In genomic region chrX:119565110-119565663, GRCh38 we compare ENCODE assay signal across 8 cellular contexts. TPM values are rescaled to one million over a fixed set of nuclear protein-coding genes. Genes with fewer than 3 reads are reported as not detected.
A peak's percentile ranks its signal among the peaks of the same experiment; 100 is the strongest.
DNase-seq lines count a peak whose midpoint lies in the region; ATAC-seq and TF ChIP-seq lines count a peak whose summit lies in the region.

TSS of gene STEEP1 (minus strand) at chrX:119565409. CDS start at chrX:119565355, 54 bp downstream.

- peak; percentile 62 for DNase-seq in BJ (ENCODE audit: low read depth)
- DNase-seq in NCI-H748 treated with DMSO at 0.1 percent for 48 hours (lab: John Stamatoyannopoulos, UW) = peak; percentile 92
- peak; percentile 85 for DNase-seq in activated CD4-positive, alpha-beta T cell treated with anti-CD3 and anti-CD28 coated beads, Interleukin-2, amount 50 U/mL, for 1 hour
- peak; percentile 94 for DNase-seq in dermis blood vessel endothelial cell
- DNase-seq in left lung = peak; percentile 90
- peak; percentile 80 for DNase-seq in stimulated activated CD4-positive, alpha-beta T cell treated with anti-CD3 and anti-CD28 coated beads, Interleukin-2, amount 100 ng/mL, for 4 hours (ENCODE audit: low read depth)

- H3K9me3 ChIP-seq in left lung = no peaks in the 10 kb centered on the region

- peak within 1 kb of the TSS; percentile 37 to 58 for H3K27ac ChIP-seq in left lung

- H3K4me1 ChIP-seq in left lung = peaks cover 0 to 13% of the 10 kb centered on the region in 2 donors

- intact Hi-C loops in left lung (cut with DNase I) = no loop called here

- ATAC-seq in GM19351 (IDR thresholded peaks at IDR 0.05; ENCODE audit: unreplicated experiment) = peak; percentile 97
- peak; percentile 71 for ATAC-seq in HG03558 (IDR thresholded peaks at IDR 0.05; ENCODE audit: extremely low read depth, unreplicated experiment)
- peak; percentile 96 for ATAC-seq in left lung

- POLR2A ChIA-PET in BJ (lab: Charles Lee) = no interaction called here

- H3K36me3 ChIP-seq in BJ (ENCODE audit: control insufficient read depth, insufficient read depth, low read length) (peaks cover 2% of the 10 kb centered on the region), left lung (no peaks in the 10 kb centered on the region)

- no peak for TF ChIP-seq CTCF in BJ (IDR thresholded peaks at IDR 0.05; ENCODE audit: insufficient read depth, low read depth, low read length)
- no peak for TF ChIP-seq CTCF in left lung (IDR thresholded peaks at IDR 0.05)

- H3K4me3 ChIP-seq in BJ (ENCODE audit: low read depth, low read length) (peak within 1 kb of the TSS; percentile 49), left lung (peak within 1 kb of the TSS; percentile 29 to 50)

- H3K27me3 ChIP-seq in BJ (ENCODE audit: control insufficient read depth, insufficient read depth, low read length) (no peaks in the 10 kb centered on the region), left lung (no peaks in the 10 kb centered on the region)

- CTCF ChIA-PET in BJ (lab: Yijun Ruan, JAX) = no interaction called here

RNA-seq across cellular contexts. Expression of gene STEEP1, which starts in this region (rescaled TPM):
- 15.8 and 20.5 TPM in 2 replicates for polyA plus RNA-seq in BJ (2011; rRNA removed)
- polyA minus RNA-seq in BJ (2011; rRNA and poly(A)+ RNA removed) = 10.4 and 13.3 TPM in 2 replicates
- total RNA-seq in dermis blood vessel endothelial cell = 45.3 and 53.8 TPM in 2 replicates
- 10 to 100 TPM; 19.5 to 21.2 TPM for total RNA-seq in left lung

Comparison
In these comparisons a context has a peak if more than half of its experiments do, and no peak if none do; other contexts are left out.
1. Peak in every context shown above with its lines: DNase-seq, ATAC-seq, H3K4me3 ChIP-seq and H3K27ac ChIP-seq.